In genomic region chr6:10505529-10505928, GRCh38 we compare ENCODE assay signal across 1 cellular context.
TF ChIP-seq lines count a peak whose summit lies in the region.

No MANE protein-coding gene starts in this region.

TF ChIP-seq in K562, 482 proteins besides CTCF, POLR2A, EP300 and RAD21 (continued from another document):
- TF ChIP-seq TOE1 (IDR thresholded peaks at IDR 0.05; ENCODE audit: borderline replicate concordance) (no peak), TOE1 (CRISPR knock-in tag; IDR thresholded peaks at IDR 0.05; ENCODE audit: borderline replicate concordance, low read depth) (no peak), SAFB2 (IDR thresholded peaks at IDR 0.05; ENCODE audit: borderline replicate concordance, low read depth, low read length, severe bottlenecking) (no peak)
